12 cellular contexts compared by ENCODE assay signal in genomic region chr14:32932921-32933622, GRCh38. TPM values are rescaled to one million over a fixed set of nuclear protein-coding genes. Genes with fewer than 3 reads are reported as not detected.
DNase-seq lines count a peak whose midpoint lies in the region; ATAC-seq and TF ChIP-seq lines count a peak whose summit lies in the region.
"Had no signal": no experiment of that assay in that cellular context is flagged by ENCODE, and none has a peak within 500 bp of the region (broad histone marks: within the 10 kb centered on the region; RNA-seq: fewer than 3 reads in every experiment).

No MANE protein-coding gene starts in this region.

- peak overlapping the region; percentile 64 for H2AFZ ChIP-seq in neuron (ENCODE audit: low read depth, low read length)

- intact Hi-C loops in Right ventricle myocardium inferior (cut with DNase I) = loop anchor here (10.0 kb wide), 1 partner anchor 228 kb away; no protein-coding TSS in a partner anchor
- intact Hi-C loops in cardiac septum (cut with DNase I) = loop anchor here (10.0 kb wide), 1 partner anchor 228 kb away; no protein-coding TSS in a partner anchor
- intact Hi-C loops in heart left ventricle (cut with DNase I) = loop anchor here in 5 of 10 donors (10.0 kb wide), 5 partner anchors 108 to 862 kb away; no protein-coding TSS in a partner anchor
- intact Hi-C loops in aorta (cut with DNase I) = loop anchor here in 1 of 2 donors (5.0 to 10.0 kb wide), 3 partner anchors 208 to 862 kb away; no protein-coding TSS in a partner anchor

- H3K4me1 ChIP-seq in heart left ventricle = peaks cover 0 to 34% (median 13%) of the 10 kb centered on the region in 12 donors
- peaks cover 26% of the 10 kb centered on the region for H3K4me1 ChIP-seq in neuron (ENCODE audit: insufficient read depth, low read length)
- H3K4me1 ChIP-seq in aorta (ENCODE audit: control insufficient read depth in 1 of 2, insufficient read depth in 2 of 2, low read length in 2 of 2) = no peaks in the 10 kb centered on the region

- H3K4me3 ChIP-seq in heart left ventricle = peak overlapping the region; percentile 32 to 60 (median 50)
- peak overlapping the region; percentile 96 for H3K4me3 ChIP-seq in neuron (ENCODE audit: low read length)
- peak overlapping the region in 1 of 2 donors; percentile 41 for H3K4me3 ChIP-seq in aorta (ENCODE audit: low read length in 2 of 2)

- no peak for TF ChIP-seq POLR2A in heart left ventricle (IDR thresholded peaks at IDR 0.05)

- 1 to 7% (median 1%) methylated on average over 12 to 57 of the region's 57 CpGs for WGBS in heart left ventricle, 4 donors
- 2% methylated on average over 57 of the region's 57 CpGs for WGBS in aorta, 2 donors

- H3K27ac ChIP-seq in heart left ventricle (peak overlapping the region in 1 of 12 donors; percentile 22), aorta (ENCODE audit: low read depth in 1 of 2, low read length in 2 of 2) (no peak overlapping the region)
- H3K27ac ChIP-seq: neutrophil had no signal

- peak; percentile 69 for ATAC-seq in Right ventricle myocardium inferior
- peak; percentile 14 to 71 (median 64) for ATAC-seq in heart left ventricle
- peak; percentile 61 for ATAC-seq in aorta (ENCODE audit: low FRiP score)
- no peak for ATAC-seq in HG02678 (IDR thresholded peaks at IDR 0.05; ENCODE audit: unreplicated experiment)

- TF ChIP-seq CTCF in heart left ventricle (IDR thresholded peaks at IDR 0.05) = no peak

- H3K36me3 ChIP-seq in heart left ventricle (no peaks in the 10 kb centered on the region), neuron (ENCODE audit: insufficient read depth, low read length) (no peaks in the 10 kb centered on the region), aorta (ENCODE audit: control insufficient read depth in 1 of 2, insufficient read depth in 2 of 2, low read length in 1 of 2) (no peaks in the 10 kb centered on the region)
- H3K36me3 ChIP-seq: neutrophil had no signal

- DNase-seq in Right ventricle myocardium inferior (ENCODE audit: missing footprints) = peak; percentile 65
- DNase-seq in cardiac septum (ENCODE audit: low spot score) = no peak
- peak in 2 of 5 donors; percentile 31 to 49 for DNase-seq in heart left ventricle
- DNase-seq in aorta = peak; percentile 57 to 76
- no peak for DNase-seq in activated CD4-positive, alpha-beta T cell treated with anti-CD3 and anti-CD28 coated beads for 48 hours
- DNase-seq in NCI-H2081 treated with DMSO at 0.1 percent for 48 hours (lab: John Stamatoyannopoulos, UW) = no peak
- DNase-seq: NCI-H1436 treated with DMSO at 0.1 percent for 48 hours, SW 1271 had no signal

- H3K9me3 ChIP-seq in heart left ventricle (no peaks in the 10 kb centered on the region), neuron (ENCODE audit: low read length) (no peaks in the 10 kb centered on the region), aorta (ENCODE audit: control insufficient read depth, low read length) (no peaks in the 10 kb centered on the region)
- H3K9me3 ChIP-seq: neutrophil had no signal

- H3K27me3 ChIP-seq in heart left ventricle (peaks cover 9 to 78% (median 44%) of the 10 kb centered on the region in 9 donors), neuron (ENCODE audit: insufficient read depth, low read length) (no peaks in the 10 kb centered on the region), aorta (ENCODE audit: control insufficient read depth in 1 of 2, insufficient read depth in 2 of 2, low read length in 1 of 2) (no peaks in the 10 kb centered on the region)

RNA-seq across cellular contexts. Expression of gene NPAS3, which starts 5.6 kb away (rescaled TPM):
- 1.9 TPM for total RNA-seq in Right ventricle myocardium inferior
- 4.9 TPM for total RNA-seq in cardiac septum
- 1 to 10 TPM in 5 of 9 donors, under 1 TPM in 4; 0.20 to 3.4 (median 1.1) TPM for total RNA-seq in heart left ventricle
- under 1 TPM; 0.15 to 0.46 TPM for polyA plus RNA-seq in heart left ventricle
- 1 to 10 TPM in 1 of 2 donors, under 1 TPM in 1; 0.71 to 4.3 TPM for total RNA-seq in aorta
- polyA plus RNA-seq in aorta = under 1 TPM; 0.13 to 0.28 TPM
- polyA plus RNA-seq: AG04450 had no signal

Comparison
In these comparisons a context has a peak if more than half of its experiments do, and no peak if none do; other contexts are left out.
1. DNase-seq: peak in Right ventricle myocardium inferior (single experiment) and aorta (2 of 2); none in cardiac septum (single experiment), activated CD4-positive, alpha-beta T cell treated with anti-CD3 and anti-CD28 coated beads for 48 hours (single experiment) and NCI-H2081 treated with DMSO at 0.1 percent for 48 hours (single experiment).